ENCODE assay signal across 22 cellular contexts in genomic region chr2:215031330-215031729, GRCh38.
"Had no signal": no experiment of that assay in that cellular context is flagged by ENCODE, and none has a peak within 500 bp of the region (broad histone marks: within the 10 kb centered on the region; RNA-seq: fewer than 3 reads in every experiment).

No MANE protein-coding gene starts in this region.

- H3K4me3 ChIP-seq: breast epithelium, left lung, lung, mucosa of descending colon, right atrium auricular region, stomach, thyroid gland, upper lobe of right lung had no signal

- DNase-seq: activated CD4-positive, alpha-beta memory T cell treated with anti-CD3 and anti-CD28 coated beads, Interleukin-2, amount 10 ng/mL, durations not matched to agents 7 days and 5 days; activated CD4-positive, alpha-beta T cell treated with anti-CD3 and anti-CD28 coated beads for 1 hour; activated CD4-positive, alpha-beta T cell treated with anti-CD3 and anti-CD28 coated beads, Interleukin-2, amount 10 ng/mL, durations not matched to agents 7 days and 5 days; activated CD8-positive, alpha-beta memory T cell treated with anti-CD3 and anti-CD28 coated beads, Interleukin-2, amount 50 U/mL, for 48 hours; activated gamma-delta T cell treated with Interleukin-2 at 50 U/mL for 16 hours; activated naive CD4-positive, alpha-beta T cell treated with anti-CD3 and anti-CD28 coated beads, Interleukin-2, amount 50 U/mL, for 16 hours; activated T-cell treated with anti-CD3 and anti-CD28 coated beads, Interleukin-2, amount 50 U/mL, for 24 hours; amygdala; effector memory CD4-positive, alpha-beta T cell; left lung; mesendoderm; mucosa of descending colon; stimulated activated CD4-positive, alpha-beta T cell treated with anti-CD3 and anti-CD28 coated beads, Interleukin-15, amount 100 ng/mL, for 24 hours; stimulated activated CD4-positive, alpha-beta T cell treated with anti-CD3 and anti-CD28 coated beads, Interleukin-2, amount 100 ng/mL, for 24 hours; stimulated activated naive B cell treated with anti-CD40 and anti-IgM and Interleukin-4, amounts not matched to agents 10 μg/mL and 1 μg/mL and 100 μg/mL, for 72 hours; stomach; T-helper 2 cell; thyroid gland; upper lobe of right lung had no signal

- H3K36me3 ChIP-seq: breast epithelium, left lung, right atrium auricular region, stomach, thyroid gland, upper lobe of right lung had no signal

- H3K27ac ChIP-seq: breast epithelium, left lung, right atrium auricular region, stomach, thyroid gland, upper lobe of right lung had no signal

- H3K27me3 ChIP-seq: breast epithelium, left lung, right atrium auricular region, stomach, thyroid gland, upper lobe of right lung had no signal

- H3K4me1 ChIP-seq: breast epithelium, left lung, right atrium auricular region, stomach, thyroid gland, upper lobe of right lung had no signal

- H3K9me3 ChIP-seq: breast epithelium, left lung, mucosa of descending colon, right atrium auricular region, stomach, thyroid gland, upper lobe of right lung had no signal
